In the genomic region with DNA sequence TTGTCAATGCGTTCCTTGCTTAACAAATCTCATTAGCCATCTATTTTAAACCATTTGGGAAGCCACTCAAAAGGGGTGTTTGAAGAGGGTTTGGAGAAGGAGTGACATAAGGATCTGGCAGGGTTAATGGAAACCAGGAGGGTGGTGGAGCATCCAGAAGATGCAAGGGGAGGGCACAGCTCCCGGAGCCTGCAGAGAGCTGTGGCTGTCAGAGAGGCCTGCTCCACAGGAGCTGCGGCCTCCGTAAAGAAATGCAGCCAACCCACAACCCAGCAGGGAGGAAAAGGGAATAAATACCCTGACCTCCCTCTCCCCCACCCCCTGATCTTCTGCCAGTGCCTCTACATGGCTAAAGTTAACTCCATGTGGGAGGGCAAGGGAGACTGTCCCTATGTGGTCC, we compare ENCODE assay signal across 29 cellular contexts.
A peak's percentile ranks its signal among the peaks of the same experiment; 100 is the strongest.
DNase-seq lines count a peak whose midpoint lies in the region; ATAC-seq and TF ChIP-seq lines count a peak whose summit lies in the region.
"Had no signal": no experiment of that assay in that cellular context is flagged by ENCODE, and none has a peak within 500 bp of the region (broad histone marks: within the 10 kb centered on the region; RNA-seq: fewer than 3 reads in every experiment).

No MANE protein-coding gene starts in this region.

- no peak for TF ChIP-seq POLR2A in tibial nerve (IDR thresholded peaks at IDR 0.05)

- 74 to 77% methylated on average over 4 of the region's 4 CpGs for WGBS in aorta, 2 donors
- 26 to 39% methylated on average over 4 of the region's 4 CpGs for WGBS in tibial nerve, 2 donors

- no peak for TF ChIP-seq CTCF in tibial nerve (IDR thresholded peaks at IDR 0.05)

- H3K4me1 ChIP-seq in aorta (ENCODE audit: control insufficient read depth in 1 of 2, insufficient read depth in 2 of 2, low read length in 2 of 2) (no peaks in the 10 kb centered on the region), tibial nerve (no peaks in the 10 kb centered on the region)
- H3K4me1 ChIP-seq: heart left ventricle, pancreas, right atrium auricular region, spleen, tibial artery had no signal

- no peaks in the 10 kb centered on the region for H3K27me3 Mint-ChIP-seq in activated CD4-positive, alpha-beta T cell treated with anti-CD3 and anti-CD28 coated beads, Interleukin-2, amount 10 ng/mL, durations not matched to agents 24 days and 14 days
- H3K27me3 Mint-ChIP-seq: activated naive CD8-positive, alpha-beta T cell treated with anti-CD3 and anti-CD28 coated beads, Interleukin-2, amount 50 U/mL, for 24 hours; CD4-positive, alpha-beta memory T cell; effector memory CD8-positive, alpha-beta T cell had no signal

- DNase-seq in activated CD4-positive, alpha-beta T cell treated with anti-CD3 and anti-CD28 coated beads, Interleukin-2, amount 10 ng/mL, durations not matched to agents 24 days and 14 days: peak; percentile 39
- DNase-seq in activated CD4-positive, alpha-beta T cell treated with anti-CD3 and anti-CD28 coated beads, Interleukin-2, amount 50 U/mL, for 4 hours: no peak
- DNase-seq in ecto neural progenitor cell (ENCODE audit: low spot score) (peak; percentile 58), medulla oblongata (ENCODE audit: extremely low spot score) (peak; percentile 6), aorta (no peak), tibial nerve (ENCODE audit: low spot score in 2 of 2) (no peak)
- no peak for DNase-seq in activated CD4-positive, CD25-positive, alpha-beta regulatory T cell treated with anti-CD3 and anti-CD28 coated beads, Interleukin-2, amount 50 U/mL, for 72 hours
- no peak for DNase-seq in activated naive CD4-positive, alpha-beta T cell treated with Interleukin-2 at 50 U/mL for 16 hours
- DNase-seq: activated CD8-positive, alpha-beta memory T cell treated with anti-CD3 and anti-CD28 coated beads for 24 hours; activated effector memory CD4-positive, alpha-beta T cell treated with anti-CD3 and anti-CD28 coated beads, Interleukin-2, amount 50 U/mL, for 16 hours; activated naive CD8-positive, alpha-beta T cell treated with anti-CD3 and anti-CD28 coated beads, Interleukin-2, amount 50 U/mL, for 24 hours; CD4-positive, alpha-beta memory T cell; DMS153; effector memory CD8-positive, alpha-beta T cell; GDM1; HCEC 1CT; heart left ventricle; left ventricle myocardium superior; midbrain; naive thymus-derived CD8-positive, alpha-beta T cell; NCI-H1417 treated with DMSO at 0.1 percent for 48 hours; NCI-H2081; NCI-H345; pancreas; spleen; tibial artery had no signal

- no peak overlapping the region for H3K27ac ChIP-seq in aorta (ENCODE audit: low read depth in 1 of 2, low read length in 2 of 2)
- no peak overlapping the region for H3K27ac ChIP-seq in tibial nerve
- H3K27ac ChIP-seq: heart left ventricle, KMS-11, pancreas, right atrium auricular region, RWPE1, spleen, tibial artery had no signal

- H3K36me3 ChIP-seq in aorta (ENCODE audit: control insufficient read depth in 1 of 2, insufficient read depth in 2 of 2, low read length in 1 of 2) (no peaks in the 10 kb centered on the region), tibial nerve (no peaks in the 10 kb centered on the region)
- H3K36me3 ChIP-seq: heart left ventricle, pancreas, right atrium auricular region, spleen, tibial artery had no signal

- no peaks in the 10 kb centered on the region for H3K36me3 Mint-ChIP-seq in activated CD4-positive, alpha-beta T cell treated with anti-CD3 and anti-CD28 coated beads, Interleukin-2, amount 10 ng/mL, durations not matched to agents 24 days and 14 days (ENCODE audit: low read depth)
- H3K36me3 Mint-ChIP-seq: CD4-positive, alpha-beta memory T cell; naive thymus-derived CD8-positive, alpha-beta T cell had no signal

- H3K4me1 Mint-ChIP-seq in activated CD4-positive, alpha-beta T cell treated with anti-CD3 and anti-CD28 coated beads, Interleukin-2, amount 10 ng/mL, durations not matched to agents 24 days and 14 days: no peaks in the 10 kb centered on the region
- H3K4me1 Mint-ChIP-seq: activated naive CD8-positive, alpha-beta T cell treated with anti-CD3 and anti-CD28 coated beads, Interleukin-2, amount 50 U/mL, for 24 hours; CD4-positive, alpha-beta memory T cell; naive thymus-derived CD8-positive, alpha-beta T cell had no signal

- H3K4me3 Mint-ChIP-seq in activated CD4-positive, alpha-beta T cell treated with anti-CD3 and anti-CD28 coated beads, Interleukin-2, amount 10 ng/mL, durations not matched to agents 24 days and 14 days: no peak overlapping the region
- H3K4me3 Mint-ChIP-seq: activated naive CD8-positive, alpha-beta T cell treated with anti-CD3 and anti-CD28 coated beads, Interleukin-2, amount 50 U/mL, for 24 hours; CD4-positive, alpha-beta memory T cell; effector memory CD8-positive, alpha-beta T cell; naive thymus-derived CD8-positive, alpha-beta T cell had no signal

- TF ChIP-seq EP300 in tibial nerve (IDR thresholded peaks at IDR 0.05): no peak

- no peak overlapping the region for H3K27ac Mint-ChIP-seq in activated CD4-positive, alpha-beta T cell treated with anti-CD3 and anti-CD28 coated beads, Interleukin-2, amount 10 ng/mL, durations not matched to agents 24 days and 14 days
- H3K27ac Mint-ChIP-seq: activated naive CD8-positive, alpha-beta T cell treated with anti-CD3 and anti-CD28 coated beads, Interleukin-2, amount 50 U/mL, for 24 hours; CD4-positive, alpha-beta memory T cell; effector memory CD8-positive, alpha-beta T cell; naive thymus-derived CD8-positive, alpha-beta T cell had no signal

- intact Hi-C loops in activated CD4-positive, alpha-beta T cell treated with anti-CD3 and anti-CD28 coated beads, Interleukin-2, amount 10 ng/mL, durations not matched to agents 24 days and 14 days (cut with micrococcal nuclease): no loop called here
- intact Hi-C loops in aorta (cut with DNase I): no loop called here

- H3K27me3 ChIP-seq in aorta (ENCODE audit: control insufficient read depth in 1 of 2, insufficient read depth in 2 of 2, low read length in 1 of 2) (no peaks in the 10 kb centered on the region), tibial nerve (no peaks in the 10 kb centered on the region)
- H3K27me3 ChIP-seq: heart left ventricle, pancreas, right atrium auricular region, spleen, tibial artery had no signal

- H3K4me3 ChIP-seq in aorta (ENCODE audit: low read length in 2 of 2) (no peak overlapping the region), tibial nerve (no peak overlapping the region)
- H3K4me3 ChIP-seq: heart left ventricle, pancreas, right atrium auricular region, spleen, tibial artery had no signal

- H3K9me3 ChIP-seq in aorta (ENCODE audit: control insufficient read depth, low read length) (no peaks in the 10 kb centered on the region), tibial nerve (no peaks in the 10 kb centered on the region)
- H3K9me3 ChIP-seq: heart left ventricle, pancreas, right atrium auricular region, spleen, tibial artery had no signal

- H3K9me3 Mint-ChIP-seq in activated CD4-positive, alpha-beta T cell treated with anti-CD3 and anti-CD28 coated beads, Interleukin-2, amount 10 ng/mL, durations not matched to agents 24 days and 14 days: no peaks in the 10 kb centered on the region
- H3K9me3 Mint-ChIP-seq: activated naive CD8-positive, alpha-beta T cell treated with anti-CD3 and anti-CD28 coated beads, Interleukin-2, amount 50 U/mL, for 24 hours had no signal

- peak; percentile 41 for ATAC-seq in aorta (ENCODE audit: low FRiP score)
- ATAC-seq: activated naive CD8-positive, alpha-beta T cell treated with anti-CD3 and anti-CD28 coated beads, Interleukin-2, amount 50 U/mL, for 24 hours; effector memory CD8-positive, alpha-beta T cell; heart left ventricle; left ventricle myocardium superior; naive thymus-derived CD8-positive, alpha-beta T cell; pancreas had no signal

Comparison
In these comparisons a context has a peak if more than half of its experiments do, and no peak if none do; other contexts are left out.
1. DNase-seq: peak in activated CD4-positive, alpha-beta T cell treated with anti-CD3 and anti-CD28 coated beads, Interleukin-2, amount 10 ng/mL, durations not matched to agents 24 days and 14 days (single experiment), ecto neural progenitor cell (single experiment) and medulla oblongata (single experiment); none in activated CD4-positive, alpha-beta T cell treated with anti-CD3 and anti-CD28 coated beads, Interleukin-2, amount 50 U/mL, for 4 hours (0 of 2), aorta (0 of 2), activated CD4-positive, CD25-positive, alpha-beta regulatory T cell treated with anti-CD3 and anti-CD28 coated beads, Interleukin-2, amount 50 U/mL, for 72 hours (single experiment), activated naive CD4-positive, alpha-beta T cell treated with Interleukin-2 at 50 U/mL for 16 hours (single experiment) and tibial nerve (0 of 2).